Comparison of ENCODE assay signal across 1 cellular context in the genomic region with DNA sequence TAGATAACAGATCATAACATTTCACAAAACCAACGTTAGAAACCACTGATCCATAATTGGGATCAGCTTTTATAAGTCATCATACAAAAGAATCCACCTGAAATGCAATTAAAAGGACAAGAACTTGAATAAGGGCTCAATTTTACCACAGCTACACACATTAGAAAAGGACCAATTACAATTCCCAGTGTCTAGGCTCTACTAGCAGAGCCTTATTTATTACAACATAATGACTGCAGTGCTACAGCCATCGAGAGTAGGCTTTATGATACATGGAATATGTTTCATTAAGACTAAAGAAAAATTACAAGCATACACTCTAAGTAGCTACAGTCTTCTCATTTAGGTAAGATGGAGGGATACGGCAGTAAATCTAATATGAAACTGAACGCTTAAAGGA.
TF ChIP-seq lines count a peak whose summit lies in the region.

No MANE protein-coding gene starts in this region.

TF ChIP-seq in endothelial cell of umbilical vein, 7 proteins besides CTCF, POLR2A, EP300 and RAD21 (continued from another document):
- no peak for TF ChIP-seq MYC (IDR thresholded peaks at IDR 0.05; ENCODE audit: low read depth, low read length)
- no peak for TF ChIP-seq JUN (IDR thresholded peaks at IDR 0.05; ENCODE audit: borderline replicate concordance, insufficient read depth, insufficient read length, low read depth)
- TF ChIP-seq GATA2 (IDR thresholded peaks at IDR 0.05; ENCODE audit: insufficient read depth, insufficient read length, low read depth, low read length): no peak
- no peak for TF ChIP-seq FOS (IDR thresholded peaks at IDR 0.05; ENCODE audit: borderline replicate concordance, insufficient read depth, low read length)
- no peak for TF ChIP-seq EZH2 (IDR thresholded peaks at IDR 0.05; ENCODE audit: borderline replicate concordance, low read depth, low read length, severe bottlenecking)
- no peak for TF ChIP-seq POLR2AphosphoS5 (IDR thresholded peaks at IDR 0.05; ENCODE audit: insufficient read depth, low read depth, low read length)
TF ChIP-seq in endothelial cell of umbilical vein: peak in this region for 0.
